ENCODE assay signal across 8 cellular contexts in the genomic region with DNA sequence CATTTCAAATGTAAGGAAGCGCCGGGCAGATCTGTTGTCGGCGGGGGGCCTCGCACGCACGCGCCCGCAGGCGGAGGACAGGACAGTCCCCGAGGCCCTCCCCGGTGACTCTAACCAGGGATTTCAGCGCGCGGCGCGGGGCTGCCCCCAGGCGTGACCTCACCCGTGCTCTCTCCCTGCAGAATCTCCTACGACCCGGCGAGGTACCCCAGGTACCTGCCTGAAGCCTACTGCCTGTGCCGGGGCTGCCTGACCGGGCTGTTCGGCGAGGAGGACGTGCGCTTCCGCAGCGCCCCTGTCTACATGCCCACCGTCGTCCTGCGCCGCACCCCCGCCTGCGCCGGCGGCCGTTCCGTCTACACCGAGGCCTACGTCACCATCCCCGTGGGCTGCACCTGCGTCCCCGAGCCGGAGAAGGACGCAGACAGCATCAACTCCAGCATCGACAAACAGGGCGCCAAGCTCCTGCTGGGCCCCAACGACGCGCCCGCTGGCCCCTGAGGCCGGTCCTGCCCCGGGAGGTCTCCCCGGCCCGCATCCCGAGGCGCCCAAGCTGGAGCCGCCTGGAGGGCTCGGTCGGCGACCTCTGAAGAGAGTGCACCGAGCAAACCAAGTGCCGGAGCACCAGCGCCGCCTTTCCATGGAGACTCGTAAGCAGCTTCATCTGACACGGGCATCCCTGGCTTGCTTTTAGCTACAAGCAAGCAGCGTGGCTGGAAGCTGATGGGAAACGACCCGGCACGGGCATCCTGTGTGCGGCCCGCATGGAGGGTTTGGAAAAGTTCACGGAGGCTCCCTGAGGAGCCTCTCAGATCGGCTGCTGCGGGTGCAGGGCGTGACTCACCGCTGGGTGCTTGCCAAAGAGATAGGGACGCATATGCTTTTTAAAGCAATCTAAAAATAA. TPM values are rescaled to one million over a fixed set of nuclear protein-coding genes. Genes with fewer than 3 reads are reported as not detected.
DNase-seq lines count a peak whose midpoint lies in the region; ATAC-seq and FAIRE-seq lines count a peak whose summit lies in the region.

No MANE protein-coding gene starts in this region.

- peak; percentile 68 to 69 for ATAC-seq in activated T-cell treated with anti-CD3 and anti-CD28 coated beads, Interleukin-2, amount 50 U/mL, for 72 hours (replicated peaks in 1 of 2)
- no peak for ATAC-seq in GM18868 (IDR thresholded peaks at IDR 0.05; ENCODE audit: unreplicated experiment)
- ATAC-seq in HG03097 (IDR thresholded peaks at IDR 0.05; ENCODE audit: low FRiP score, unreplicated experiment) = no peak

- no peaks in the 10 kb centered on the region for H3K36me3 Mint-ChIP-seq in activated T-cell treated with anti-CD3 and anti-CD28 coated beads, Interleukin-2, amount 50 U/mL, for 72 hours (ENCODE audit: insufficient read depth in 2 of 2)

- no peak overlapping the region for H3K27ac Mint-ChIP-seq in activated T-cell treated with anti-CD3 and anti-CD28 coated beads, Interleukin-2, amount 50 U/mL, for 72 hours

- H3K4me3 Mint-ChIP-seq in activated T-cell treated with anti-CD3 and anti-CD28 coated beads, Interleukin-2, amount 50 U/mL, for 72 hours = peak overlapping the region; percentile 77 to 79

- H3K9me3 Mint-ChIP-seq in activated T-cell treated with anti-CD3 and anti-CD28 coated beads, Interleukin-2, amount 50 U/mL, for 72 hours = no peaks in the 10 kb centered on the region

- peaks cover 14% of the 10 kb centered on the region for H3K4me1 Mint-ChIP-seq in activated T-cell treated with anti-CD3 and anti-CD28 coated beads, Interleukin-2, amount 50 U/mL, for 72 hours (ENCODE audit: low read depth)

- peaks cover 24% of the 10 kb centered on the region for H3K27me3 Mint-ChIP-seq in activated T-cell treated with anti-CD3 and anti-CD28 coated beads, Interleukin-2, amount 50 U/mL, for 72 hours (ENCODE audit: low read depth)

- DNase-seq in activated CD8-positive, alpha-beta memory T cell treated with anti-CD3 and anti-CD28 coated beads, Interleukin-2, amount 50 U/mL, for 48 hours = peak; percentile 61
- no peak for DNase-seq in activated CD8-positive, alpha-beta memory T cell treated with anti-CD3 and anti-CD28 coated beads, Interleukin-2, amount 50 U/mL, for 4 hours
- DNase-seq in activated T-cell treated with anti-CD3 and anti-CD28 coated beads, Interleukin-2, amount 50 U/mL, for 72 hours = peak in 1 of 2 donors; percentile 33
- DNase-seq in germinal center (ENCODE audit: low spot score) (peak; percentile 25), posterior vena cava (ENCODE audit: low spot score) (peak; percentile 88), RCC 7860 (ENCODE audit: low spot score) (no peak)

- intact Hi-C loops in posterior vena cava (cut with DNase I) = no loop called here

- no peak for FAIRE-seq in RCC 7860 (lab: Jason Lieb, UNC)

RNA-seq across cellular contexts. Expression of a gene that starts 18.2 kb away (rescaled TPM):
- under 1 TPM; 0.30 to 0.77 TPM for total RNA-seq in activated T-cell treated with anti-CD3 and anti-CD28 coated beads, Interleukin-2, amount 50 U/mL, for 72 hours
- 1 to 10 TPM; 9.2 to 9.8 TPM for total RNA-seq in posterior vena cava

RNA-seq across cellular contexts. Expression of a gene that starts 52.1 kb away (rescaled TPM):
- total RNA-seq in activated T-cell treated with anti-CD3 and anti-CD28 coated beads, Interleukin-2, amount 50 U/mL, for 72 hours = 10 to 100 TPM in 1 of 2 donors, 1 to 10 TPM in 1; 8.8 to 10.3 TPM
- total RNA-seq in posterior vena cava = 10 to 100 TPM; 13.7 to 17.4 TPM

Comparison
In these comparisons a context has a peak if more than half of its experiments do, and no peak if none do; other contexts are left out.
1. DNase-seq: peak in activated CD8-positive, alpha-beta memory T cell treated with anti-CD3 and anti-CD28 coated beads, Interleukin-2, amount 50 U/mL, for 48 hours (single experiment), germinal center (single experiment) and posterior vena cava (single experiment); none in activated CD8-positive, alpha-beta memory T cell treated with anti-CD3 and anti-CD28 coated beads, Interleukin-2, amount 50 U/mL, for 4 hours (single experiment) and RCC 7860 (single experiment).
2. ATAC-seq: peak in activated T-cell treated with anti-CD3 and anti-CD28 coated beads, Interleukin-2, amount 50 U/mL, for 72 hours (2 of 2); none in GM18868 (single experiment) and HG03097 (single experiment).
3. RNA of a gene that starts 18.2 kb away (total RNA-seq): 9.2 to 9.8 TPM in posterior vena cava; 0.30 to 0.77 TPM in activated T-cell treated with anti-CD3 and anti-CD28 coated beads, Interleukin-2, amount 50 U/mL, for 72 hours; every median in the first group is over 4 times any median in the second.